In genomic region chr15:76840830-76841460, GRCh38 we compare ENCODE assay signal across 8 cellular contexts.
DNase-seq lines count a peak whose midpoint lies in the region; ATAC-seq and TF ChIP-seq lines count a peak whose summit lies in the region.

No MANE protein-coding gene starts in this region.

- no peak for ATAC-seq in HG03108 (IDR thresholded peaks at IDR 0.05; ENCODE audit: unreplicated experiment)

- H3K36me3 ChIP-seq in brain microvascular endothelial cell (replicated peaks) = no peaks in the 10 kb centered on the region
- H3K36me3 ChIP-seq in mesendoderm (ENCODE audit: control insufficient read depth, insufficient read depth, low read length) = no peaks in the 10 kb centered on the region

- peak; percentile 45 for TF ChIP-seq CTCF in brain microvascular endothelial cell (IDR thresholded peaks at IDR 0.05; ENCODE audit: low read depth, low read length, missing control alignments)
- TF ChIP-seq CTCF in lower leg skin (IDR thresholded peaks at IDR 0.05) = no peak

- H4K8ac ChIP-seq in mesendoderm (ENCODE audit: low read depth, low read length) = no peak overlapping the region

- WGBS in mesendoderm (ENCODE audit: extremely low coverage, insufficient coverage, low lambda C conversion rate) = no CpG with 5 or more reads among the region's 5 CpGs
- 62 to 64% methylated on average over 5 of the region's 5 CpGs for WGBS in lower leg skin, 2 donors

- no peak overlapping the region for H3K18ac ChIP-seq in mesendoderm (ENCODE audit: low read length)

- H3K27ac ChIP-seq in brain microvascular endothelial cell = no peak overlapping the region
- no peak overlapping the region for H3K27ac ChIP-seq in mesendoderm (ENCODE audit: low read depth, low read length)

- no peaks in the 10 kb centered on the region for H3K79me2 ChIP-seq in mesendoderm (ENCODE audit: control insufficient read depth, insufficient read depth, low read length)

- H3K23ac ChIP-seq in mesendoderm (ENCODE audit: low read length) = no peak overlapping the region

- no peak overlapping the region for H3K4ac ChIP-seq in mesendoderm (ENCODE audit: low read depth, low read length)

- no peak overlapping the region for H3K4me3 ChIP-seq in brain microvascular endothelial cell (ENCODE audit: low read depth, low read length)
- H3K4me3 ChIP-seq in mesendoderm (ENCODE audit: low read length) = no peak overlapping the region
- no peak overlapping the region for H3K4me3 ChIP-seq in lower leg skin (ENCODE audit: low read depth, poor library complexity, severe bottlenecking)

- no peak for TF ChIP-seq POLR2A in lower leg skin (IDR thresholded peaks at IDR 0.05)

- H3K4me1 ChIP-seq in mesendoderm (ENCODE audit: control insufficient read depth, low read depth, low read length) = no peaks in the 10 kb centered on the region

- no peak overlapping the region for H3K9ac ChIP-seq in mesendoderm (ENCODE audit: low read length)

- intact Hi-C loops in lower leg skin (cut with DNase I; ENCODE audit: low total_unique reads) = no loop called here

- H3K79me1 ChIP-seq in mesendoderm (ENCODE audit: low read length) = no peaks in the 10 kb centered on the region

- no peak overlapping the region for H2BK15ac ChIP-seq in mesendoderm (replicated peaks; ENCODE audit: low read depth)

- H3K4me2 ChIP-seq in mesendoderm (ENCODE audit: low read length) = no peak overlapping the region

- H3K27me3 ChIP-seq in brain microvascular endothelial cell (replicated peaks) (no peaks in the 10 kb centered on the region), mesendoderm (ENCODE audit: insufficient read depth, low read length, poor library complexity) (no peaks in the 10 kb centered on the region)

- H2BK120ac ChIP-seq in mesendoderm (ENCODE audit: low read depth, low read length) = no peak overlapping the region

- no peak overlapping the region for H2AK5ac ChIP-seq in mesendoderm (ENCODE audit: low read length)

- no peak overlapping the region for H3K56ac ChIP-seq in mesendoderm (ENCODE audit: low read length)

- no peak overlapping the region for H2BK5ac ChIP-seq in mesendoderm (ENCODE audit: low read length)

- DNase-seq in NCI-H510A treated with DMSO at 0.1 percent for 48 hours (lab: John Stamatoyannopoulos, UW) (peak; percentile 6), NCI-H510A (lab: John Stamatoyannopoulos, UW) (no peak), NAMALWA (ENCODE audit: low spot score) (peak; percentile 62), brain microvascular endothelial cell (peak; percentile 14), mesendoderm (peak; percentile 27), NK-92 (lab: John Stamatoyannopoulos, UW; ENCODE audit: unreplicated experiment) (no peak), lower leg skin (ENCODE audit: low spot score in 2 of 2) (no peak)

- in situ Hi-C loops in brain microvascular endothelial cell (cut with HindIII; ENCODE audit: low pct_ligation_motif_present, low sequenced_read_pairs) = no loop called here

- H4K5ac ChIP-seq in mesendoderm (ENCODE audit: low read length) = no peak overlapping the region

Comparison
In these comparisons a context has a peak if more than half of its experiments do, and no peak if none do; other contexts are left out.
1. DNase-seq: peak in NCI-H510A treated with DMSO at 0.1 percent for 48 hours (single experiment), NAMALWA (single experiment), brain microvascular endothelial cell (single experiment) and mesendoderm (single experiment); none in NCI-H510A (single experiment), NK-92 (single experiment) and lower leg skin (0 of 2).